ENCODE assay signal across 2 cellular contexts in genomic region chr1:55965981-55966461, GRCh38.
TF ChIP-seq lines count a peak whose summit lies in the region.

No MANE protein-coding gene starts in this region.

TF ChIP-seq in GM23338, 12 proteins besides CTCF, POLR2A, EP300 and RAD21 (continued from another document):
- TF ChIP-seq, protein P1, sequence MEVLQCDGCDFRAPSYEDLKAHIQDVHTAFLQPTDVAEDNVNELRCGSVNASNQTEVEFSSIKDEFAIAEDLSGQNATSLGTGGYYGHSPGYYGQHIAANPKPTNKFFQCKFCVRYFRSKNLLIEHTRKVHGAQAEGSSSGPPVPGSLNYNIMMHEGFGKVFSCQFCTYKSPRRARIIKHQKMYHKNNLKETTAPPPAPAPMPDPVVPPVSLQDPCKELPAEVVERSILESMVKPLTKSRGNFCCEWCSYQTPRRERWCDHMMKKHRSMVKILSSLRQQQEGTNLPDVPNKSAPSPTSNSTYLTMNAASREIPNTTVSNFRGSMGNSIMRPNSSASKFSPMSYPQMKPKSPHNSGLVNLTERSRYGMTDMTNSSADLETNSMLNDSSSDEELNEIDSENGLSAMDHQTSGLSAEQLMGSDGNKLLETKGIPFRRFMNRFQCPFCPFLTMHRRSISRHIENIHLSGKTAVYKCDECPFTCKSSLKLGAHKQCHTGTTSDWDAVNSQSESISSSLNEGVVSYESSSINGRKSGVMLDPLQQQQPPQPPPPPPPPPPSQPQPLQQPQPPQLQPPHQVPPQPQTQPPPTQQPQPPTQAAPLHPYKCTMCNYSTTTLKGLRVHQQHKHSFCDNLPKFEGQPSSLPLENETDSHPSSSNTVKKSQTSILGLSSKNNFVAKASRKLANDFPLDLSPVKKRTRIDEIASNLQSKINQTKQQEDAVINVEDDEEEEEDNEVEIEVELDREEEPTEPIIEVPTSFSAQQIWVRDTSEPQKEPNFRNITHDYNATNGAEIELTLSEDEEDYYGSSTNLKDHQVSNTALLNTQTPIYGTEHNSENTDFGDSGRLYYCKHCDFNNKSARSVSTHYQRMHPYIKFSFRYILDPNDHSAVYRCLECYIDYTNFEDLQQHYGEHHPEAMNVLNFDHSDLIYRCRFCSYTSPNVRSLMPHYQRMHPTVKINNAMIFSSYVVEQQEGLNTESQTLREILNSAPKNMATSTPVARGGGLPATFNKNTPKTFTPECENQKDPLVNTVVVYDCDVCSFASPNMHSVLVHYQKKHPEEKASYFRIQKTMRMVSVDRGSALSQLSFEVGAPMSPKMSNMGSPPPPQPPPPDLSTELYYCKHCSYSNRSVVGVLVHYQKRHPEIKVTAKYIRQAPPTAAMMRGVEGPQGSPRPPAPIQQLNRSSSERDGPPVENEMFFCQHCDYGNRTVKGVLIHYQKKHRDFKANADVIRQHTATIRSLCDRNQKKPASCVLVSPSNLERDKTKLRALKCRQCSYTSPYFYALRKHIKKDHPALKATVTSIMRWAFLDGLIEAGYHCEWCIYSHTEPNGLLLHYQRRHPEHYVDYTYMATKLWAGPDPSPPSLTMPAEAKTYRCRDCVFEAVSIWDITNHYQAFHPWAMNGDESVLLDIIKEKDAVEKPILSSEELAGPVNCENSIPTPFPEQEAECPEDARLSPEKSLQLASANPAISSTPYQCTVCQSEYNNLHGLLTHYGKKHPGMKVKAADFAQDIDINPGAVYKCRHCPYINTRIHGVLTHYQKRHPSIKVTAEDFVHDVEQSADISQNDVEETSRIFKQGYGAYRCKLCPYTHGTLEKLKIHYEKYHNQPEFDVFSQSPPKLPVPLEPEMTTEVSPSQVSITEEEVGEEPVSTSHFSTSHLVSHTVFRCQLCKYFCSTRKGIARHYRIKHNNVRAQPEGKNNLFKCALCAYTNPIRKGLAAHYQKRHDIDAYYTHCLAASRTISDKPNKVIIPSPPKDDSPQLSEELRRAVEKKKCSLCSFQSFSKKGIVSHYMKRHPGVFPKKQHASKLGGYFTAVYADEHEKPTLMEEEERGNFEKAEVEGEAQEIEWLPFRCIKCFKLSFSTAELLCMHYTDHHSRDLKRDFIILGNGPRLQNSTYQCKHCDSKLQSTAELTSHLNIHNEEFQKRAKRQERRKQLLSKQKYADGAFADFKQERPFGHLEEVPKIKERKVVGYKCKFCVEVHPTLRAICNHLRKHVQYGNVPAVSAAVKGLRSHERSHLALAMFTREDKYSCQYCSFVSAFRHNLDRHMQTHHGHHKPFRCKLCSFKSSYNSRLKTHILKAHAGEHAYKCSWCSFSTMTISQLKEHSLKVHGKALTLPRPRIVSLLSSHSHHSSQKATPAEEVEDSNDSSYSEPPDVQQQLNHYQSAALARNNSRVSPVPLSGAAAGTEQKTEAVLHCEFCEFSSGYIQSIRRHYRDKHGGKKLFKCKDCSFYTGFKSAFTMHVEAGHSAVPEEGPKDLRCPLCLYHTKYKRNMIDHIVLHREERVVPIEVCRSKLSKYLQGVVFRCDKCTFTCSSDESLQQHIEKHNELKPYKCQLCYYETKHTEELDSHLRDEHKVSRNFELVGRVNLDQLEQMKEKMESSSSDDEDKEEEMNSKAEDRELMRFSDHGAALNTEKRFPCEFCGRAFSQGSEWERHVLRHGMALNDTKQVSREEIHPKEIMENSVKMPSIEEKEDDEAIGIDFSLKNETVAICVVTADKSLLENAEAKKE (CRISPR knock-in tag; IDR thresholded peaks at IDR 0.05) = no peak
- TF ChIP-seq, protein P2, sequence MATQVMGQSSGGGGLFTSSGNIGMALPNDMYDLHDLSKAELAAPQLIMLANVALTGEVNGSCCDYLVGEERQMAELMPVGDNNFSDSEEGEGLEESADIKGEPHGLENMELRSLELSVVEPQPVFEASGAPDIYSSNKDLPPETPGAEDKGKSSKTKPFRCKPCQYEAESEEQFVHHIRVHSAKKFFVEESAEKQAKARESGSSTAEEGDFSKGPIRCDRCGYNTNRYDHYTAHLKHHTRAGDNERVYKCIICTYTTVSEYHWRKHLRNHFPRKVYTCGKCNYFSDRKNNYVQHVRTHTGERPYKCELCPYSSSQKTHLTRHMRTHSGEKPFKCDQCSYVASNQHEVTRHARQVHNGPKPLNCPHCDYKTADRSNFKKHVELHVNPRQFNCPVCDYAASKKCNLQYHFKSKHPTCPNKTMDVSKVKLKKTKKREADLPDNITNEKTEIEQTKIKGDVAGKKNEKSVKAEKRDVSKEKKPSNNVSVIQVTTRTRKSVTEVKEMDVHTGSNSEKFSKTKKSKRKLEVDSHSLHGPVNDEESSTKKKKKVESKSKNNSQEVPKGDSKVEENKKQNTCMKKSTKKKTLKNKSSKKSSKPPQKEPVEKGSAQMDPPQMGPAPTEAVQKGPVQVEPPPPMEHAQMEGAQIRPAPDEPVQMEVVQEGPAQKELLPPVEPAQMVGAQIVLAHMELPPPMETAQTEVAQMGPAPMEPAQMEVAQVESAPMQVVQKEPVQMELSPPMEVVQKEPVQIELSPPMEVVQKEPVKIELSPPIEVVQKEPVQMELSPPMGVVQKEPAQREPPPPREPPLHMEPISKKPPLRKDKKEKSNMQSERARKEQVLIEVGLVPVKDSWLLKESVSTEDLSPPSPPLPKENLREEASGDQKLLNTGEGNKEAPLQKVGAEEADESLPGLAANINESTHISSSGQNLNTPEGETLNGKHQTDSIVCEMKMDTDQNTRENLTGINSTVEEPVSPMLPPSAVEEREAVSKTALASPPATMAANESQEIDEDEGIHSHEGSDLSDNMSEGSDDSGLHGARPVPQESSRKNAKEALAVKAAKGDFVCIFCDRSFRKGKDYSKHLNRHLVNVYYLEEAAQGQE (IDR thresholded peaks at IDR 0.05; ENCODE audit: unreplicated experiment) = no peak
- TF ChIP-seq ZNF114 (CRISPR knock-in tag; IDR thresholded peaks at IDR 0.05) (no peak), JUNB (IDR thresholded peaks at IDR 0.05; ENCODE audit: unreplicated experiment) (no peak)

TF ChIP-seq in SK-N-SH, 30 proteins besides CTCF, POLR2A, EP300 and RAD21 (continued from another document):
- TF ChIP-seq, protein P3, sequence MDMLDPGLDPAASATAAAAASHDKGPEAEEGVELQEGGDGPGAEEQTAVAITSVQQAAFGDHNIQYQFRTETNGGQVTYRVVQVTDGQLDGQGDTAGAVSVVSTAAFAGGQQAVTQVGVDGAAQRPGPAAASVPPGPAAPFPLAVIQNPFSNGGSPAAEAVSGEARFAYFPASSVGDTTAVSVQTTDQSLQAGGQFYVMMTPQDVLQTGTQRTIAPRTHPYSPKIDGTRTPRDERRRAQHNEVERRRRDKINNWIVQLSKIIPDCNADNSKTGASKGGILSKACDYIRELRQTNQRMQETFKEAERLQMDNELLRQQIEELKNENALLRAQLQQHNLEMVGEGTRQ (IDR thresholded peaks at IDR 0.05; ENCODE audit: borderline replicate concordance, low read depth, low read length) = no peak
- peak; percentile 45 for TF ChIP-seq JUND (IDR thresholded peaks at IDR 0.05)
- TF ChIP-seq, protein P2 (IDR thresholded peaks at IDR 0.05; ENCODE audit: low read depth, low read length) = no peak
- peak; percentile 33; the same call in 1 of the 2 replicates for TF ChIP-seq FOSL2 (IDR thresholded peaks at IDR 0.05; ENCODE audit: borderline replicate concordance, low read depth)
- TF ChIP-seq, protein P4, sequence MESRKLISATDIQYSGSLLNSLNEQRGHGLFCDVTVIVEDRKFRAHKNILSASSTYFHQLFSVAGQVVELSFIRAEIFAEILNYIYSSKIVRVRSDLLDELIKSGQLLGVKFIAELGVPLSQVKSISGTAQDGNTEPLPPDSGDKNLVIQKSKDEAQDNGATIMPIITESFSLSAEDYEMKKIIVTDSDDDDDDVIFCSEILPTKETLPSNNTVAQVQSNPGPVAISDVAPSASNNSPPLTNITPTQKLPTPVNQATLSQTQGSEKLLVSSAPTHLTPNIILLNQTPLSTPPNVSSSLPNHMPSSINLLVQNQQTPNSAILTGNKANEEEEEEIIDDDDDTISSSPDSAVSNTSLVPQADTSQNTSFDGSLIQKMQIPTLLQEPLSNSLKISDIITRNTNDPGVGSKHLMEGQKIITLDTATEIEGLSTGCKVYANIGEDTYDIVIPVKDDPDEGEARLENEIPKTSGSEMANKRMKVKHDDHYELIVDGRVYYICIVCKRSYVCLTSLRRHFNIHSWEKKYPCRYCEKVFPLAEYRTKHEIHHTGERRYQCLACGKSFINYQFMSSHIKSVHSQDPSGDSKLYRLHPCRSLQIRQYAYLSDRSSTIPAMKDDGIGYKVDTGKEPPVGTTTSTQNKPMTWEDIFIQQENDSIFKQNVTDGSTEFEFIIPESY (IDR thresholded peaks at IDR 0.05; ENCODE audit: borderline replicate concordance, low read depth) = 0 out of 2 replicates have a peak, but pooled peaks have one; percentile 19
- TF ChIP-seq FOXJ3 (CRISPR knock-in tag; IDR thresholded peaks at IDR 0.05) = no peak
- no peak for TF ChIP-seq NRF1 (IDR thresholded peaks at IDR 0.05; ENCODE audit: low read depth, low read length)
- peak; percentile 72; the same call in 1 of the 2 replicates for TF ChIP-seq TEAD4 (IDR thresholded peaks at IDR 0.05; ENCODE audit: borderline replicate concordance, insufficient read depth)
- peak; percentile 48; the same call in 1 of the 2 replicates for TF ChIP-seq POLR2AphosphoS5 (IDR thresholded peaks at IDR 0.05; ENCODE audit: low read depth, low read length)
- peak; percentile 58; the same call in 1 of the 2 replicates for TF ChIP-seq RXRA (IDR thresholded peaks at IDR 0.05; ENCODE audit: borderline replicate concordance, low read depth)
- peak; percentile 92 for TF ChIP-seq TCF12 (IDR thresholded peaks at IDR 0.05)
TF ChIP-seq in SK-N-SH: peak in this region for 10.
